In genomic region chr3:58473275-58473674, GRCh38 we compare ENCODE assay signal across 18 cellular contexts.
"Had no signal": no experiment of that assay in that cellular context is flagged by ENCODE, and none has a peak within 500 bp of the region (broad histone marks: within the 10 kb centered on the region; RNA-seq: fewer than 3 reads in every experiment).

No MANE protein-coding gene starts in this region.

- H3K27me3 Mint-ChIP-seq: activated naive CD4-positive, alpha-beta T cell treated with anti-CD3 and anti-CD28 coated beads, Interleukin-2, amount 50 U/mL, for 24 hours had no signal

- H3K4me3 Mint-ChIP-seq: activated naive CD4-positive, alpha-beta T cell treated with anti-CD3 and anti-CD28 coated beads, Interleukin-2, amount 50 U/mL, for 24 hours; activated T-cell treated with anti-CD3 and anti-CD28 coated beads, Interleukin-2, amount 50 U/mL, for 24 hours; natural killer cell; stimulated activated naive CD8-positive, alpha-beta T cell treated with anti-CD3 and anti-CD28 coated beads, Interleukin-15, amount 100 ng/mL, for 72 hours had no signal

- H3K4me2 ChIP-seq: hepatocyte had no signal

- H3K4me3 ChIP-seq: adrenal gland, colonic mucosa, esophagus squamous epithelium, hepatocyte, left lung, testis, upper lobe of right lung had no signal

- H3K9me3 Mint-ChIP-seq: activated naive CD4-positive, alpha-beta T cell treated with anti-CD3 and anti-CD28 coated beads, Interleukin-2, amount 50 U/mL, for 24 hours; activated T-cell treated with anti-CD3 and anti-CD28 coated beads, Interleukin-2, amount 50 U/mL, for 24 hours; natural killer cell; stimulated activated naive CD8-positive, alpha-beta T cell treated with anti-CD3 and anti-CD28 coated beads, Interleukin-15, amount 100 ng/mL, for 72 hours had no signal

- DNase-seq: activated CD4-positive, alpha-beta T cell treated with anti-CD3 and anti-CD28 coated beads, Interleukin-2, amount 50 U/mL, for 4 hours; activated CD4-positive, CD25-positive, alpha-beta regulatory T cell treated with anti-CD3 and anti-CD28 coated beads, Interleukin-2, amount 50 U/mL, for 72 hours; activated effector memory CD4-positive, alpha-beta T cell treated with Interleukin-2 at 50 U/mL for 16 hours; activated T-cell treated with anti-CD3 and anti-CD28 coated beads, Interleukin-2, amount 50 U/mL, for 24 hours; adrenal gland; colonic mucosa; effector CD4-positive, alpha-beta T cell; esophagus squamous epithelium; left lung; mammary epithelial cell; natural killer cell; stimulated activated naive CD8-positive, alpha-beta T cell treated with anti-CD3 and anti-CD28 coated beads, Interleukin-15, amount 100 ng/mL, for 72 hours; SW 1271; testis; upper lobe of right lung had no signal

- ATAC-seq: left lung; natural killer cell; sciatic nerve; stimulated activated naive CD8-positive, alpha-beta T cell treated with anti-CD3 and anti-CD28 coated beads, Interleukin-15, amount 100 ng/mL, for 72 hours; upper lobe of right lung had no signal

- H3K9me3 ChIP-seq: adrenal gland, colonic mucosa, esophagus squamous epithelium, left lung, testis, upper lobe of right lung had no signal

- H3K36me3 ChIP-seq: adrenal gland, colonic mucosa, esophagus squamous epithelium, left lung, upper lobe of right lung had no signal

- H3K36me3 Mint-ChIP-seq: activated naive CD4-positive, alpha-beta T cell treated with anti-CD3 and anti-CD28 coated beads, Interleukin-2, amount 50 U/mL, for 24 hours; natural killer cell had no signal

- H3K27ac Mint-ChIP-seq: activated naive CD4-positive, alpha-beta T cell treated with anti-CD3 and anti-CD28 coated beads, Interleukin-2, amount 50 U/mL, for 24 hours; activated T-cell treated with anti-CD3 and anti-CD28 coated beads, Interleukin-2, amount 50 U/mL, for 24 hours; natural killer cell; stimulated activated naive CD8-positive, alpha-beta T cell treated with anti-CD3 and anti-CD28 coated beads, Interleukin-15, amount 100 ng/mL, for 72 hours had no signal

- H3K4me1 ChIP-seq: testis had no signal

- H3K27ac ChIP-seq: adrenal gland, colonic mucosa, esophagus squamous epithelium, hepatocyte, left lung, testis, upper lobe of right lung had no signal

- H3K27me3 ChIP-seq: adrenal gland, colonic mucosa, esophagus squamous epithelium, hepatocyte, left lung, testis, upper lobe of right lung had no signal

- H2AFZ ChIP-seq: hepatocyte had no signal
